ENCODE assay signal across 1 cellular context in genomic region chr17:68029512-68030215, GRCh38.
TF ChIP-seq lines count a peak whose summit lies in the region.

No MANE protein-coding gene starts in this region.

TF ChIP-seq in H1, 55 proteins besides CTCF, POLR2A, EP300 and RAD21:
- TF ChIP-seq CTBP2 (IDR thresholded peaks at IDR 0.05; ENCODE audit: borderline replicate concordance, insufficient read depth, insufficient read length, low read length) (no peak), NANOG (IDR thresholded peaks at IDR 0.05; ENCODE audit: insufficient read depth, low read depth, low read length, poor library complexity, severe bottlenecking) (no peak), CBX5 (IDR thresholded peaks at IDR 0.05; ENCODE audit: low read depth, low read length) (no peak), GTF2F1 (IDR thresholded peaks at IDR 0.05; ENCODE audit: borderline replicate concordance, low read depth, low read length) (no peak), RNF2 (IDR thresholded peaks at IDR 0.05; ENCODE audit: borderline replicate concordance, low read depth, low read length, missing control alignments, poor library complexity, severe bottlenecking) (no peak), CHD2 (IDR thresholded peaks at IDR 0.05; ENCODE audit: low read length) (no peak), YY1 (IDR thresholded peaks at IDR 0.05; ENCODE audit: low read depth, low read length) (no peak), TAF1 (IDR thresholded peaks at IDR 0.05; ENCODE audit: low read depth, low read length) (no peak), TEAD4 (IDR thresholded peaks at IDR 0.05; ENCODE audit: low read depth, low read length) (no peak), TAF7 (optimal IDR thresholded peaks at IDR 0.05; ENCODE audit: borderline replicate concordance, low read depth, low read length) (no peak), CHD1 (IDR thresholded peaks at IDR 0.05; ENCODE audit: low read depth, low read length) (no peak), BRCA1 (IDR thresholded peaks at IDR 0.05; ENCODE audit: low read depth, low read length) (no peak), SP1 (IDR thresholded peaks at IDR 0.05; ENCODE audit: low read depth, low read length) (no peak)
